In the genomic region with DNA sequence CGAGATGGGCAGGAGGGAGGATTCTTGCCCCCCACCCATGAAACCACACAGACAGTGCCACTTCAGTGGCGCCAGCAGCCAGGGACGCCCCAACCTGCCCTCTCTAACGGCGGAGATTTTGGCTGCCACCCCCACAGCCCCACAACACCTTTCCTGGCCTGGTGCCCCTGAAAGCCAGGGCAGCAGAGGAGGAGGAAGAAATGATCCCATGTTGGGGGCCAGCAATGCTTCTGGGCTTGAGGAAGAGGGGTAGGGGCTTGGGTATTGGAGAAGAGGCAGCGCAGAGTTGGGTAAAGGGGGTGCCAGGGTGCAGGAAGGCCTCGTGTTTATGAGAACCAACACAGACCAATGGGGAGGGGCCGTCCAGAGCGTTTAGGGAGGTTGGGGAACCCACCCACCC, we compare ENCODE assay signal across 8 cellular contexts. TPM values are rescaled to one million over a fixed set of nuclear protein-coding genes. Genes with fewer than 3 reads are reported as not detected.
DNase-seq lines count a peak whose midpoint lies in the region; ATAC-seq, FAIRE-seq and TF ChIP-seq lines count a peak whose summit lies in the region.
"Had no signal": no experiment of that assay in that cellular context is flagged by ENCODE, and none has a peak within 500 bp of the region (broad histone marks: within the 10 kb centered on the region; RNA-seq: fewer than 3 reads in every experiment).

No MANE protein-coding gene starts in this region.

- H3K4ac ChIP-seq in H9 (ENCODE audit: low read depth, low read length), result no peak overlapping the region

- H3K27me3 ChIP-seq in H9 (ENCODE audit: insufficient read depth, low read length) (no peaks in the 10 kb centered on the region), smooth muscle cell (ENCODE audit: low read depth) (no peaks in the 10 kb centered on the region)

- H3K36me3 Mint-ChIP-seq in H9 (ENCODE audit: insufficient read depth in 1 of 3, low read depth in 3 of 3) (peaks cover 3 to 19% (median 9%) of the 10 kb centered on the region in 3 experiments; a peak in 6 of 7 replicates), T-helper 17 cell (ENCODE audit: low read depth) (no peaks in the 10 kb centered on the region)

- H3K56ac ChIP-seq in H9 (ENCODE audit: insufficient read length, low read depth, low read length), result no peak overlapping the region

- H3K27me3 Mint-ChIP-seq in H9 (ENCODE audit: low read depth) (peaks cover 20% of the 10 kb centered on the region), T-helper 17 cell (no peaks in the 10 kb centered on the region)

- TF ChIP-seq CTCF in H9 (conservative IDR thresholded peaks at IDR 0.05), result no peak
- TF ChIP-seq CTCF in fibroblast of pulmonary artery (IDR thresholded peaks at IDR 0.05; ENCODE audit: low read length, missing control alignments), result no peak
- TF ChIP-seq CTCF in smooth muscle cell (IDR thresholded peaks at IDR 0.05; ENCODE audit: borderline replicate concordance, insufficient read depth, poor library complexity, severe bottlenecking), result no peak
- no peak for TF ChIP-seq CTCF in GM10266 (IDR thresholded peaks at IDR 0.05; ENCODE audit: control insufficient read depth, insufficient read depth, low read depth, missing control alignments)

- peak overlapping the region; percentile 88 for H3K4me3 ChIP-seq in fibroblast of pulmonary artery (replicated peaks; ENCODE audit: low read depth, low read length)
- H3K4me3 ChIP-seq in smooth muscle cell, result peak overlapping the region; percentile 18

- H3K4me3 Mint-ChIP-seq in H9 (peak overlapping the region; percentile 91 to 92), T-helper 17 cell (peak overlapping the region; percentile 95)

- no peaks in the 10 kb centered on the region for H3K36me3 ChIP-seq in smooth muscle cell (ENCODE audit: low read depth)

- no CpG with 5 or more reads among the region's 9 CpGs for WGBS in H9 (ENCODE audit: extremely low coverage, insufficient read length, low lambda C conversion rate)
- WGBS in smooth muscle cell (ENCODE audit: low lambda C conversion rate), result 93% methylated on average over 9 of the region's 9 CpGs

- no peak for FAIRE-seq in GM19239 (lab: Jason Lieb, UNC)

- peaks cover 12 to 15% of the 10 kb centered on the region in 2 experiments; a peak in 3 of 5 replicates for H3K9me3 Mint-ChIP-seq in H9

- no peak overlapping the region for H2BK5ac ChIP-seq in H9 (ENCODE audit: insufficient read length, low read length)

- H3K4me1 ChIP-seq in H9 (ENCODE audit: insufficient read depth, low read length) (peaks cover 7% of the 10 kb centered on the region; the same call in 1 of the 2 replicates), smooth muscle cell (ENCODE audit: low read depth) (peaks cover 30% of the 10 kb centered on the region)

- H3K4me2 ChIP-seq in H9 (ENCODE audit: insufficient read depth, insufficient read length, low read length), result peak overlapping the region; percentile 92
- H3K4me2 ChIP-seq in smooth muscle cell, result peak overlapping the region; percentile 99

- no peak overlapping the region for H2AK5ac ChIP-seq in H9 (ENCODE audit: insufficient read length, low read length)

- H4K8ac ChIP-seq in H9 (replicated peaks; ENCODE audit: insufficient read length, low read depth, low read length), result no peak overlapping the region

- H3K23ac ChIP-seq in H9 (ENCODE audit: insufficient read length, low read depth, low read length), result no peak overlapping the region

- H2BK12ac ChIP-seq in H9 (ENCODE audit: insufficient read length, low read depth, low read length), result no peak overlapping the region

- H2BK20ac ChIP-seq in H9 (ENCODE audit: low read depth, low read length, poor library complexity, severe bottlenecking), result no peak overlapping the region

- H3T11ph ChIP-seq in H9 (ENCODE audit: low read length), result no peak overlapping the region

- DNase-seq in H9 (no peak), T-helper 17 cell (no peak), fibroblast of pulmonary artery (ENCODE audit: low read depth) (no peak), smooth muscle cell (lab: John Stamatoyannopoulos, UW; ENCODE audit: unreplicated experiment) (no peak), OCI-M2 (lab: John Stamatoyannopoulos, UW; ENCODE audit: unreplicated experiment) (no peak), GM10266 (ENCODE audit: extremely low spot score) (no peak), GM19239 (ENCODE audit: insufficient read length, low spot score) (no peak)
- DNase-seq: activated gamma-delta T cell had no signal

- peak overlapping the region in 2 of 3 experiments; percentile 30 to 49; a peak in 4 of 7 replicates for H3K27ac Mint-ChIP-seq in H9
- peak overlapping the region; percentile 95 for H3K27ac Mint-ChIP-seq in T-helper 17 cell

- H2AFZ ChIP-seq in H9 (ENCODE audit: low read length) (no peak overlapping the region), smooth muscle cell (ENCODE audit: low read depth) (no peak overlapping the region)

- H4K5ac ChIP-seq in H9 (ENCODE audit: insufficient read length, low read depth, low read length), result no peak overlapping the region

- H4K20me1 ChIP-seq in H9 (ENCODE audit: control insufficient read depth, insufficient read depth, insufficient read length) (no peaks in the 10 kb centered on the region), smooth muscle cell (ENCODE audit: low read depth) (peaks cover 50% of the 10 kb centered on the region)

- no peak overlapping the region for H3K27ac ChIP-seq in H9 (ENCODE audit: insufficient read length, low read depth, low read length)
- H3K27ac ChIP-seq in smooth muscle cell (ENCODE audit: low read depth), result peak overlapping the region; percentile 97

- peaks cover 8% of the 10 kb centered on the region for H3F3A ChIP-seq in smooth muscle cell (ENCODE audit: low read depth)

- H3K9ac ChIP-seq in H9 (ENCODE audit: extremely low read depth, insufficient read length, low read length) (no peak overlapping the region), smooth muscle cell (ENCODE audit: low read depth) (no peak overlapping the region)

- H3K79me2 ChIP-seq in H9 (ENCODE audit: insufficient read depth, low read length), result peaks cover 51% of the 10 kb centered on the region; the same call in 1 of the 2 replicates
- peaks cover 54% of the 10 kb centered on the region for H3K79me2 ChIP-seq in smooth muscle cell (ENCODE audit: low read depth)

- no peak overlapping the region for H3K18ac ChIP-seq in H9 (ENCODE audit: insufficient read length, low read depth, low read length)

- H3K9me3 ChIP-seq in H9 (ENCODE audit: control insufficient read depth, low read depth, low read length), result no peaks in the 10 kb centered on the region
- no peaks in the 10 kb centered on the region for H3K9me3 ChIP-seq in T-helper 17 cell (ENCODE audit: control insufficient read depth, low read length, poor library complexity, severe bottlenecking)
- H3K9me3 ChIP-seq in smooth muscle cell (replicated peaks; ENCODE audit: low read depth), result no peaks in the 10 kb centered on the region

- H3K4me1 Mint-ChIP-seq in H9, result peaks cover 48 to 58% of the 10 kb centered on the region in 2 experiments
- peaks cover 33% of the 10 kb centered on the region for H3K4me1 Mint-ChIP-seq in T-helper 17 cell

- H4K91ac ChIP-seq in H9 (ENCODE audit: insufficient read length, low read depth, low read length), result no peak overlapping the region

- no peak overlapping the region for H2BK120ac ChIP-seq in H9 (ENCODE audit: low read depth, low read length, poor library complexity, severe bottlenecking)

- no peak overlapping the region; the same call in 1 of the 2 replicates for H3K14ac ChIP-seq in H9 (ENCODE audit: insufficient read depth, low read length)

- no peak overlapping the region for H2BK15ac ChIP-seq in H9 (ENCODE audit: low read depth, low read length)

- H3K23me2 ChIP-seq in H9 (ENCODE audit: insufficient read length, low read depth, low read length, poor library complexity, severe bottlenecking), result peaks cover 7% of the 10 kb centered on the region

- H3K79me1 ChIP-seq in H9 (ENCODE audit: insufficient read depth, low read depth, low read length, poor library complexity, severe bottlenecking), result peaks cover 27% of the 10 kb centered on the region

- ATAC-seq in T-helper 17 cell, result no peak

RNA-seq across cellular contexts. Expression of a gene that starts 1.7 kb away (rescaled TPM):
- total RNA-seq in H9 (2021) (54.9 and 56.9 TPM in 2 replicates), T-helper 17 cell (10 to 100 TPM; 27.1 to 30.3 TPM), smooth muscle cell (15.4 and 18.8 TPM in 2 replicates)
- polyA plus RNA-seq in smooth muscle cell, result 25.2 and 27.3 TPM in 2 replicates

RNA-seq across cellular contexts. Expression of a gene that starts 55.4 kb away (rescaled TPM):
- total RNA-seq in H9 (2021) (not detected in 2 replicates), T-helper 17 cell (1 to 10 TPM in 1 of 2 donors, under 1 TPM in 1; 0.99 to 1.5 TPM), smooth muscle cell (0.09 TPM in 1 of 2 replicates, not detected in the other)
- not detected in 2 replicates for polyA plus RNA-seq in smooth muscle cell
